Comparison of ENCODE assay signal across 12 cellular contexts in genomic region chrX:68699960-68700746, GRCh38. TPM values are rescaled to one million over a fixed set of nuclear protein-coding genes. Genes with fewer than 3 reads are reported as not detected.
DNase-seq lines count a peak whose midpoint lies in the region; FAIRE-seq and TF ChIP-seq lines count a peak whose summit lies in the region.
"Had no signal": no experiment of that assay in that cellular context is flagged by ENCODE, and none has a peak within 500 bp of the region (broad histone marks: within the 10 kb centered on the region; RNA-seq: fewer than 3 reads in every experiment).

No MANE protein-coding gene starts in this region.

- peaks cover 2% of the 10 kb centered on the region for H3K4me1 Mint-ChIP-seq in astrocyte (ENCODE audit: low read depth, unreplicated experiment)

- intact Hi-C loops in kidney (cut with DNase I), result no loop called here

- no peaks in the 10 kb centered on the region for H3K79me2 ChIP-seq in astrocyte (ENCODE audit: insufficient read depth, low read length)
- H3K79me2 ChIP-seq: hepatocyte had no signal

- H3K9me3 Mint-ChIP-seq in astrocyte (ENCODE audit: unreplicated experiment), result peaks cover 9% of the 10 kb centered on the region
- H3K9me3 Mint-ChIP-seq: activated T-cell treated with anti-CD3 and anti-CD28 coated beads, Interleukin-2, amount 50 U/mL, for 4 hours had no signal

- FAIRE-seq in astrocyte (lab: Jason Lieb, UNC) (peak; percentile 82), kidney (lab: Jason Lieb, UNC) (no peak)

- H3K36me3 Mint-ChIP-seq in astrocyte (ENCODE audit: low read depth, unreplicated experiment), result peaks cover 2% of the 10 kb centered on the region
- H3K36me3 Mint-ChIP-seq: naive B cell had no signal

- H3K4me3 ChIP-seq in astrocyte (ENCODE audit: insufficient read depth, low read depth, low read length), result no peak overlapping the region
- H3K4me3 ChIP-seq in kidney (ENCODE audit: low read length in 2 of 2), result peak overlapping the region; percentile 8 to 24
- no peak overlapping the region for H3K4me3 ChIP-seq in HAP-1
- H3K4me3 ChIP-seq: hepatocyte had no signal

- DNase-seq in AG08396 (ENCODE audit: low spot score) (peak; percentile 58), LHCN-M2 (ENCODE audit: low read depth) (peak; percentile 68), astrocyte (ENCODE audit: low read depth) (peak; percentile 52), kidney (no peak), DMS53 treated with DMSO at 0.1 percent for 48 hours (lab: John Stamatoyannopoulos, UW; ENCODE audit: unreplicated experiment) (no peak), NCI-H146 (lab: John Stamatoyannopoulos, UW) (no peak), medulla oblongata (ENCODE audit: extremely low spot score) (no peak), HAP-1 (ENCODE audit: low spot score in 2 of 2) (no peak)
- DNase-seq: activated T-cell treated with anti-CD3 and anti-CD28 coated beads, Interleukin-2, amount 50 U/mL, for 4 hours; naive B cell; NCI-H524 had no signal

- no peaks in the 10 kb centered on the region for H3K36me3 ChIP-seq in astrocyte (ENCODE audit: insufficient read depth, low read length)
- H3K36me3 ChIP-seq in kidney (ENCODE audit: control insufficient read depth in 1 of 2, insufficient read depth in 2 of 2, low read length in 2 of 2), result no peaks in the 10 kb centered on the region
- H3K36me3 ChIP-seq in HAP-1 (replicated peaks), result no peaks in the 10 kb centered on the region

- in situ Hi-C loops in HAP-1 (cut with MboI; ENCODE audit: low sequenced_read_pairs), result no loop called here

- H3K27ac Mint-ChIP-seq in astrocyte (ENCODE audit: unreplicated experiment), result no peak overlapping the region
- H3K27ac Mint-ChIP-seq: naive B cell had no signal

- H2AFZ ChIP-seq in astrocyte (ENCODE audit: low read depth, low read length), result peak overlapping the region; percentile 47
- H2AFZ ChIP-seq: hepatocyte had no signal

- peak overlapping the region; percentile 63 for H3K4me2 ChIP-seq in astrocyte (ENCODE audit: low read length)
- H3K4me2 ChIP-seq: hepatocyte had no signal

- H3K27me3 Mint-ChIP-seq in astrocyte (ENCODE audit: low read depth, unreplicated experiment), result no peaks in the 10 kb centered on the region

- H3K4me3 Mint-ChIP-seq in astrocyte (ENCODE audit: unreplicated experiment), result no peak overlapping the region
- H3K4me3 Mint-ChIP-seq: activated T-cell treated with anti-CD3 and anti-CD28 coated beads, Interleukin-2, amount 50 U/mL, for 4 hours; naive B cell had no signal

- H3K27ac ChIP-seq in astrocyte (ENCODE audit: low read depth, low read length) (peak overlapping the region; percentile 12), kidney (ENCODE audit: low read depth in 2 of 2, low read length in 2 of 2) (peak overlapping the region; percentile 75 to 87)
- H3K27ac ChIP-seq: hepatocyte had no signal

- no peak for TF ChIP-seq CTCF in astrocyte (IDR thresholded peaks at IDR 0.05; ENCODE audit: insufficient read depth, low read depth, low read length)
- no peak for TF ChIP-seq CTCF in kidney (IDR thresholded peaks at IDR 0.05; ENCODE audit: borderline replicate concordance, extremely low read depth, insufficient read depth)

- H3K27me3 ChIP-seq in astrocyte (ENCODE audit: insufficient read depth, low read length) (no peaks in the 10 kb centered on the region), HAP-1 (ENCODE audit: low read depth) (no peaks in the 10 kb centered on the region)
- H3K27me3 ChIP-seq: hepatocyte had no signal

- no peaks in the 10 kb centered on the region for H3K9me3 ChIP-seq in astrocyte (ENCODE audit: insufficient read depth, low read depth, low read length)
- no peaks in the 10 kb centered on the region for H3K9me3 ChIP-seq in kidney (ENCODE audit: control insufficient read depth in 1 of 2, low read length in 2 of 2)
- H3K9me3 ChIP-seq in HAP-1, result no peaks in the 10 kb centered on the region

- H4K20me1 ChIP-seq in astrocyte (ENCODE audit: insufficient read depth, low read length), result no peaks in the 10 kb centered on the region

- H3K9ac ChIP-seq in astrocyte (ENCODE audit: low read length) (no peak overlapping the region), kidney (ENCODE audit: low read length in 2 of 2) (peak overlapping the region; percentile 9 to 19)

- peaks cover 4% of the 10 kb centered on the region for H3K4me1 ChIP-seq in astrocyte (ENCODE audit: insufficient read depth, low read length)
- H3K4me1 ChIP-seq in kidney (ENCODE audit: control insufficient read depth in 1 of 2, insufficient read depth in 1 of 2, low read depth in 1 of 2, low read length in 2 of 2), result peaks cover 39 to 57% of the 10 kb centered on the region in 2 donors
- H3K4me1 ChIP-seq in HAP-1, result no peaks in the 10 kb centered on the region

RNA-seq across cellular contexts. Expression of gene STARD8, which starts 52.7 kb away (rescaled TPM):
- 10.6 and 12.1 TPM in 2 replicates for total RNA-seq in LHCN-M2 (2014; rRNA removed)
- 2.8 TPM for polyA plus RNA-seq in LHCN-M2 (2012)
- 1.0 and 1.3 TPM in 2 replicates for total RNA-seq in astrocyte
- 23.4 TPM for total RNA-seq in kidney
- 12.7 TPM for polyA plus RNA-seq in kidney (ENCODE audit: insufficient read depth, low read depth, low replicate concordance)

Comparison
In these comparisons a context has a peak if more than half of its experiments do, and no peak if none do; other contexts are left out.
1. DNase-seq: peak in AG08396 (single experiment), LHCN-M2 (single experiment) and astrocyte (single experiment); none in kidney (single experiment), DMS53 treated with DMSO at 0.1 percent for 48 hours (single experiment), NCI-H146 (single experiment), medulla oblongata (single experiment) and HAP-1 (0 of 2).
2. H3K4me3 ChIP-seq: peak in kidney (2 of 2); none in astrocyte (single experiment) and HAP-1 (single experiment).